In the genomic region with DNA sequence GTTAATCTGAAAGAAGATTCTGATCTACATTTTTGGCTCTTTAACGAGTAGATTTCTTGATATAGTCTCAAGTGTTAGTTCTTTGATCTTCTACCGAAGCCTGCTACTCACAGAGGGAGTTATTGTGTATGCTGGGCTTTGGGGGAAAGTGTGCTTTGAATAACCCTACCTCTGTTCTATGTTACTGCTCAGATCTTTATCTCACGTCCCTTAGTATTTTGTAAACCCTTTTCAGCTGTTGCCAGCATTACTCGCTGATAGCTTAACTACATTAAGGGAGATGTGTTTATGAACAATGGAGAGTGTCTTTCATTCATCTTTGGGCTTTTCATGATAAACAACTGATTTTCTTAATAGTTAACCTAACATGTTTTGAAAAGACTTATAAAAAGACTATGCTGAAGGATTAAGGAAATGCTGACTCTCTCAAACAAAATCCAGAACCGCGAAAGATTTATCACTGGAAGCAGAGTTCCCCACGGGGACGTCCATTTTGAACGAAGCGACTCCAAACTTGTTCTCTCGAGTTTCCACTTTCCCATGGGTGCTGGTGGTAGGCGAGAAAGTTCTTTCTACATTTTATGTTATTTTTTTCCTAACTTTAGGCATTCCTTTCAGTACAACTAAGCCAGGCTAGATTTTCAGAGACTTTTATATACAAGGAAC, we compare ENCODE assay signal across 1 cellular context.
TF ChIP-seq lines count a peak whose summit lies in the region.

No MANE protein-coding gene starts in this region.

TF ChIP-seq in A549, 52 proteins besides CTCF, POLR2A, EP300 and RAD21 (continued from another document):
- TF ChIP-seq, protein P1, sequence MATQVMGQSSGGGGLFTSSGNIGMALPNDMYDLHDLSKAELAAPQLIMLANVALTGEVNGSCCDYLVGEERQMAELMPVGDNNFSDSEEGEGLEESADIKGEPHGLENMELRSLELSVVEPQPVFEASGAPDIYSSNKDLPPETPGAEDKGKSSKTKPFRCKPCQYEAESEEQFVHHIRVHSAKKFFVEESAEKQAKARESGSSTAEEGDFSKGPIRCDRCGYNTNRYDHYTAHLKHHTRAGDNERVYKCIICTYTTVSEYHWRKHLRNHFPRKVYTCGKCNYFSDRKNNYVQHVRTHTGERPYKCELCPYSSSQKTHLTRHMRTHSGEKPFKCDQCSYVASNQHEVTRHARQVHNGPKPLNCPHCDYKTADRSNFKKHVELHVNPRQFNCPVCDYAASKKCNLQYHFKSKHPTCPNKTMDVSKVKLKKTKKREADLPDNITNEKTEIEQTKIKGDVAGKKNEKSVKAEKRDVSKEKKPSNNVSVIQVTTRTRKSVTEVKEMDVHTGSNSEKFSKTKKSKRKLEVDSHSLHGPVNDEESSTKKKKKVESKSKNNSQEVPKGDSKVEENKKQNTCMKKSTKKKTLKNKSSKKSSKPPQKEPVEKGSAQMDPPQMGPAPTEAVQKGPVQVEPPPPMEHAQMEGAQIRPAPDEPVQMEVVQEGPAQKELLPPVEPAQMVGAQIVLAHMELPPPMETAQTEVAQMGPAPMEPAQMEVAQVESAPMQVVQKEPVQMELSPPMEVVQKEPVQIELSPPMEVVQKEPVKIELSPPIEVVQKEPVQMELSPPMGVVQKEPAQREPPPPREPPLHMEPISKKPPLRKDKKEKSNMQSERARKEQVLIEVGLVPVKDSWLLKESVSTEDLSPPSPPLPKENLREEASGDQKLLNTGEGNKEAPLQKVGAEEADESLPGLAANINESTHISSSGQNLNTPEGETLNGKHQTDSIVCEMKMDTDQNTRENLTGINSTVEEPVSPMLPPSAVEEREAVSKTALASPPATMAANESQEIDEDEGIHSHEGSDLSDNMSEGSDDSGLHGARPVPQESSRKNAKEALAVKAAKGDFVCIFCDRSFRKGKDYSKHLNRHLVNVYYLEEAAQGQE (IDR thresholded peaks at IDR 0.05), result no peak
- TF ChIP-seq HOXB5 (CRISPR knock-in tag; IDR thresholded peaks at IDR 0.05) (peak; percentile 56; the same call in 1 of the 2 replicates), HOXA7 (CRISPR knock-in tag; IDR thresholded peaks at IDR 0.05) (peak; percentile 55; the same call in 1 of the 2 replicates), GATA3 (IDR thresholded peaks at IDR 0.05; ENCODE audit: borderline replicate concordance) (peak; percentile 78; the same call in 1 of the 2 replicates), FOXS1 (CRISPR knock-in tag; IDR thresholded peaks at IDR 0.05) (peak; percentile 32; the same call in 1 of the 2 replicates), JUN (IDR thresholded peaks at IDR 0.05) (peak in 1 of 2 experiments; percentile 38; a peak in 1 of 5 replicates), FOSL2 (IDR thresholded peaks at IDR 0.05) (no peak), FOSL2 (CRISPR knock-in tag; IDR thresholded peaks at IDR 0.05) (peak; percentile 8; the same call in 1 of the 2 replicates)
